Comparison of ENCODE assay signal across 20 cellular contexts in the genomic region with DNA sequence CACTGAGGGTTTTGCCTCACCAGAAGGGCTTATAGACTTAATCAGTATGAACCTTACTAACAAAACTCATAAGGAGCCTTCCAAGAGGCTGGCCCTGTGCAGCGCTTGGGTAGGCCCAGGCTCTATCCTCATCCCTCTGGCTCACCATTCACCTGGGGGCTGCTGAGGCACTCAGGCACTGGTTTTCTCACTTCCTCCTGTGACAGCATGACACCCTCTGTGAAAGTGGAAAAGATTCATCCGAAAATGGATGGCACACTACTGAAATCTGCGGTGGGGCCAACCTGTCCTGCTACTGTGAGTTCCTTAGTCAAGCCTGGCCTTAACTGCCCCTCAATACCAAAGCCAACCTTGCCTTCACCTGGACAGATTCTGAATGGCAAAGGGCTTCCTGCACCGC. TPM values are rescaled to one million over a fixed set of nuclear protein-coding genes. Genes with fewer than 3 reads are reported as not detected.
DNase-seq lines count a peak whose midpoint lies in the region; ATAC-seq, FAIRE-seq and TF ChIP-seq lines count a peak whose summit lies in the region.
"Had no signal": no experiment of that assay in that cellular context is flagged by ENCODE, and none has a peak within 500 bp of the region (broad histone marks: within the 10 kb centered on the region; RNA-seq: fewer than 3 reads in every experiment).

No MANE protein-coding gene starts in this region.

- H3K36me3 ChIP-seq in neutrophil (peaks cover 65% of the 10 kb centered on the region), kidney (ENCODE audit: control insufficient read depth in 1 of 2, insufficient read depth in 2 of 2, low read length in 2 of 2) (peaks cover 18 to 27% of the 10 kb centered on the region in 2 donors)

- peak overlapping the region; percentile 93 for H3K27ac Mint-ChIP-seq in activated T-cell treated with anti-CD3 and anti-CD28 coated beads, Interleukin-2, amount 50 U/mL, for 24 hours
- peak overlapping the region; percentile 10 for H3K27ac Mint-ChIP-seq in activated T-helper 1 cell treated with anti-CD3 and anti-CD28 coated beads, Interleukin-12 subunit alpha, Interleukin-12 subunit beta, Interleukin-2, Interleukin-4 antibody, amounts not matched to agents 30 ng/mL and 10 ng/mL and 1 ng/mL, durations not matched to agents 14 hours and 24 hours and 36 hours
- H3K27ac Mint-ChIP-seq: WTC11 had no signal

- peaks cover 70% of the 10 kb centered on the region for H3K36me3 Mint-ChIP-seq in activated T-cell treated with anti-CD3 and anti-CD28 coated beads, Interleukin-2, amount 50 U/mL, for 24 hours (ENCODE audit: low read depth)
- H3K36me3 Mint-ChIP-seq in activated T-helper 1 cell treated with anti-CD3 and anti-CD28 coated beads, Interleukin-12 subunit alpha, Interleukin-12 subunit beta, Interleukin-2, Interleukin-4 antibody, amounts not matched to agents 30 ng/mL and 10 ng/mL and 1 ng/mL, durations not matched to agents 14 hours and 24 hours and 36 hours (ENCODE audit: low read depth): peaks cover 46% of the 10 kb centered on the region

- H3K4me3 ChIP-seq in neutrophil (ENCODE audit: low read depth in 1 of 2, low read length in 1 of 2) (no peak overlapping the region), kidney (ENCODE audit: low read length in 2 of 2) (no peak overlapping the region)
- H3K4me3 ChIP-seq: K562, lung, vagina had no signal

- H3K9me3 ChIP-seq in neutrophil: no peaks in the 10 kb centered on the region
- no peaks in the 10 kb centered on the region for H3K9me3 ChIP-seq in kidney (ENCODE audit: control insufficient read depth in 1 of 2, low read length in 2 of 2)
- H3K9me3 ChIP-seq: vagina had no signal

- no peak overlapping the region for H3K4me3 Mint-ChIP-seq in activated T-cell treated with anti-CD3 and anti-CD28 coated beads, Interleukin-2, amount 50 U/mL, for 24 hours
- H3K4me3 Mint-ChIP-seq in activated T-helper 1 cell treated with anti-CD3 and anti-CD28 coated beads, Interleukin-12 subunit alpha, Interleukin-12 subunit beta, Interleukin-2, Interleukin-4 antibody, amounts not matched to agents 30 ng/mL and 10 ng/mL and 1 ng/mL, durations not matched to agents 14 hours and 24 hours and 36 hours: no peak overlapping the region
- H3K4me3 Mint-ChIP-seq: WTC11 had no signal

- H3K27me3 ChIP-seq in neutrophil: no peaks in the 10 kb centered on the region
- H3K27me3 ChIP-seq: vagina had no signal

- H3K27ac ChIP-seq in neutrophil (peak overlapping the region; percentile 49), kidney (ENCODE audit: low read depth in 2 of 2, low read length in 2 of 2) (no peak overlapping the region)
- H3K27ac ChIP-seq: parathyroid adenoma, vagina had no signal

- DNase-seq in activated T-cell treated with anti-CD3 and anti-CD28 coated beads, Interleukin-2, amount 50 U/mL, for 24 hours: no peak
- DNase-seq in activated T-cell treated with anti-CD3 and anti-CD28 coated beads, Interleukin-2, amount 50 U/mL, for 1 hour: no peak
- no peak for DNase-seq in activated T-helper 1 cell treated with anti-CD3 and anti-CD28 coated beads, Interleukin-12 subunit alpha, Interleukin-12 subunit beta, Interleukin-2, Interleukin-4 antibody, amounts not matched to agents 30 ng/mL and 10 ng/mL and 1 ng/mL, durations not matched to agents 14 hours and 24 hours and 36 hours (ENCODE audit: low spot score)
- DNase-seq in stimulated activated naive CD4-positive, alpha-beta T cell (lab: John Stamatoyannopoulos, UW): no peak
- DNase-seq in left lobe of liver (ENCODE audit: low spot score) (no peak), kidney (no peak)
- DNase-seq: activated CD8-positive, alpha-beta memory T cell treated with anti-CD3 and anti-CD28 coated beads, Interleukin-2, amount 50 U/mL, for 4 hours; HCEC 1CT; NCI-H1048; NCI-H2029 treated with DMSO at 0.1 percent for 48 hours; NCI-H446; Right ventricle myocardium superior had no signal

- intact Hi-C loops in activated T-helper 1 cell treated with anti-CD3 and anti-CD28 coated beads, Interleukin-12 subunit alpha, Interleukin-12 subunit beta, Interleukin-2, Interleukin-4 antibody, amounts not matched to agents 30 ng/mL and 10 ng/mL and 1 ng/mL, durations not matched to agents 14 hours and 24 hours and 36 hours (cut with micrococcal nuclease): no loop called here
- intact Hi-C loops in kidney (cut with DNase I): no loop called here

- peaks cover 30 to 35% of the 10 kb centered on the region in 2 experiments for H3K4me1 ChIP-seq in neutrophil (ENCODE audit: control insufficient read depth in 1 of 2, insufficient read depth in 1 of 2, low read depth in 1 of 2, low read length in 1 of 2)
- H3K4me1 ChIP-seq in kidney (ENCODE audit: control insufficient read depth in 1 of 2, insufficient read depth in 1 of 2, low read depth in 1 of 2, low read length in 2 of 2): peaks cover 0 to 11% of the 10 kb centered on the region in 2 donors

- no peak for FAIRE-seq in kidney (lab: Jason Lieb, UNC)
- FAIRE-seq: GM19239, K562 had no signal

- H3K27me3 Mint-ChIP-seq in activated T-cell treated with anti-CD3 and anti-CD28 coated beads, Interleukin-2, amount 50 U/mL, for 24 hours: no peaks in the 10 kb centered on the region
- H3K27me3 Mint-ChIP-seq in activated T-helper 1 cell treated with anti-CD3 and anti-CD28 coated beads, Interleukin-12 subunit alpha, Interleukin-12 subunit beta, Interleukin-2, Interleukin-4 antibody, amounts not matched to agents 30 ng/mL and 10 ng/mL and 1 ng/mL, durations not matched to agents 14 hours and 24 hours and 36 hours (ENCODE audit: insufficient read depth): no peaks in the 10 kb centered on the region

- H3K4me1 Mint-ChIP-seq in activated T-cell treated with anti-CD3 and anti-CD28 coated beads, Interleukin-2, amount 50 U/mL, for 24 hours (ENCODE audit: low read depth): peaks cover 81% of the 10 kb centered on the region
- peaks cover 70% of the 10 kb centered on the region for H3K4me1 Mint-ChIP-seq in activated T-helper 1 cell treated with anti-CD3 and anti-CD28 coated beads, Interleukin-12 subunit alpha, Interleukin-12 subunit beta, Interleukin-2, Interleukin-4 antibody, amounts not matched to agents 30 ng/mL and 10 ng/mL and 1 ng/mL, durations not matched to agents 14 hours and 24 hours and 36 hours (ENCODE audit: low read depth)
- H3K4me1 Mint-ChIP-seq: WTC11 had no signal

- TF ChIP-seq CTCF in neutrophil (IDR thresholded peaks at IDR 0.05) (no peak), kidney (IDR thresholded peaks at IDR 0.05; ENCODE audit: borderline replicate concordance, extremely low read depth, insufficient read depth) (no peak)

- H3K9me3 Mint-ChIP-seq in activated T-cell treated with anti-CD3 and anti-CD28 coated beads, Interleukin-2, amount 50 U/mL, for 24 hours: no peaks in the 10 kb centered on the region
- no peaks in the 10 kb centered on the region for H3K9me3 Mint-ChIP-seq in activated T-helper 1 cell treated with anti-CD3 and anti-CD28 coated beads, Interleukin-12 subunit alpha, Interleukin-12 subunit beta, Interleukin-2, Interleukin-4 antibody, amounts not matched to agents 30 ng/mL and 10 ng/mL and 1 ng/mL, durations not matched to agents 14 hours and 24 hours and 36 hours
- H3K9me3 Mint-ChIP-seq: WTC11 had no signal

- no peak overlapping the region for H3K9ac ChIP-seq in kidney (ENCODE audit: low read length in 2 of 2)
- H3K9ac ChIP-seq: parathyroid adenoma had no signal

- ATAC-seq in GM18907 (IDR thresholded peaks at IDR 0.05; ENCODE audit: unreplicated experiment) (peak; percentile 53), left lobe of liver (no peak)
- ATAC-seq: K562, WTC11 had no signal

RNA-seq across cellular contexts. Expression of gene PSMD6, which starts 41.3 kb away (rescaled TPM):
- total RNA-seq in activated T-helper 1 cell treated with anti-CD3 and anti-CD28 coated beads, Interleukin-12 subunit alpha, Interleukin-12 subunit beta, Interleukin-2, Interleukin-4 antibody, amounts not matched to agents 30 ng/mL and 10 ng/mL and 1 ng/mL, durations not matched to agents 14 hours and 24 hours and 36 hours: 133 and 137 TPM in 2 replicates
- total RNA-seq in left lobe of liver: 31.8 TPM
- total RNA-seq in kidney: 62.7 TPM
- polyA plus RNA-seq in kidney (ENCODE audit: insufficient read depth, low read depth, low replicate concordance): 78.0 TPM
